Comparison of ENCODE assay signal across 14 cellular contexts in the genomic region with DNA sequence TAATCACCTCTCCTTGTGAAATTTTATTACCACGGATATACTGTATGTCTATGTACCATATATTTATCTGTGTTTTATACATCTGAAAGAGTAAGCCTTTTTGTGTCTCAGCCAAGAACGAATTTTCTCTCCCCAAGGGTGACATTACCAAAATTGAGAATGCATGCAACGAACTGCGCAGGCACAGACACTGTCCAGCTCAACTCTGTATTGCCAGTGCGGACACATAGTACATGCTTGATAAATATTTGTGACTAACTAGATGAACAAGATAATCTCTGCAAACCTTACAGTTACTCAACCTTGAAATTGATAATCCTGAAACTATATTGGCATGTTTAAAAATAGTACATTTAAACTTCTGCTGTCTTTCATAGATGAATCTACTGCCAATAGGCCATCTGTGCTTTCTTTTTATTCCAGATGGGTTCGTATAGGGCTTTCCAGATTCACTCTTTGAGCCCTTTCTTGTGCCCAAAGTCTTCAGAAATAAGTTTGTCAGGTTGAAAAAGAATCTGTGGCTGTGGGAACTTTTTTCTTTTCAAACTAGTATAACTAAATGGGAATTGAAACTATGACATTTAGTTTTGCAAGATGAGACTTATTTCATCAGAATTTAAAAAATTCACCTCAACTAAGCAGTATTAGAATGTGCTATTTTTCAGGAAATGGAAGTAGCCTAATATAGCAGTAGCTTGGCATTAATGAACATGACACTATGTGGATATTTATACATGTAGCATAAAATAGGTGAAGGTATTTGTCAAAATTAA. TPM values are rescaled to one million over a fixed set of nuclear protein-coding genes. Genes with fewer than 3 reads are reported as not detected.
DNase-seq lines count a peak whose midpoint lies in the region; ATAC-seq and TF ChIP-seq lines count a peak whose summit lies in the region.
"Had no signal": no experiment of that assay in that cellular context is flagged by ENCODE, and none has a peak within 500 bp of the region (broad histone marks: within the 10 kb centered on the region; RNA-seq: fewer than 3 reads in every experiment).

No MANE protein-coding gene starts in this region.

- DNase-seq in GM10266 (ENCODE audit: extremely low spot score) (peak; percentile 12), NCI-H446 treated with DMSO at 0.1 percent for 48 hours (lab: John Stamatoyannopoulos, UW) (peak; percentile 30), NCI-H2227 (lab: John Stamatoyannopoulos, UW; ENCODE audit: unreplicated experiment) (no peak), T-helper 2 cell (no peak), iPS-NIHi11 (ENCODE audit: low spot score) (no peak)
- DNase-seq in CD8-positive, alpha-beta T cell: no peak
- DNase-seq: activated CD4-positive, alpha-beta T cell treated with anti-CD3 and anti-CD28 coated beads for 4 hours; Caco-2; NCI-H2081 treated with DMSO at 0.1 percent for 48 hours had no signal

- no peaks in the 10 kb centered on the region for H3K27me3 ChIP-seq in CD8-positive, alpha-beta T cell (ENCODE audit: insufficient read depth, low read length)
- H3K27me3 ChIP-seq: ascending aorta, vagina had no signal

- H3K4me3 Mint-ChIP-seq in CD8-positive, alpha-beta T cell: no peak overlapping the region

- CTCF ChIA-PET in CD8-positive, alpha-beta T cell (lab: Charles Lee): interaction anchor here (1.9 kb wide), 1 partner anchor 79 kb away, joined by 7 read pairs; no protein-coding TSS in a partner anchor

- H3K27ac ChIP-seq in CD8-positive, alpha-beta T cell (ENCODE audit: low read depth, low read length): no peak overlapping the region
- H3K27ac ChIP-seq: ascending aorta, vagina had no signal

- no peak for TF ChIP-seq CTCF in GM10266 (IDR thresholded peaks at IDR 0.05; ENCODE audit: control insufficient read depth, insufficient read depth, low read depth, missing control alignments)
- no peak for TF ChIP-seq CTCF in CD8-positive, alpha-beta T cell (IDR thresholded peaks at IDR 0.05)

- POLR2A ChIA-PET in CD8-positive, alpha-beta T cell (lab: Charles Lee): interaction anchor here (1.3 kb wide), 1 partner anchor 76 kb away, joined by 4 read pairs; a partner anchor contains a TSS

- no peaks in the 10 kb centered on the region for H3K9me3 ChIP-seq in CD8-positive, alpha-beta T cell (ENCODE audit: low read length)
- H3K9me3 ChIP-seq: ascending aorta, Caco-2, vagina had no signal

- H3K9me3 Mint-ChIP-seq in CD8-positive, alpha-beta T cell: no peaks in the 10 kb centered on the region

- intact Hi-C loops in CD8-positive, alpha-beta T cell (cut with DNase I, micrococcal nuclease): loop anchor here in 1 of 2 experiments (5.0 kb wide), 1 partner anchor 33 kb away; no protein-coding TSS in a partner anchor

- H3K4me1 ChIP-seq in CD8-positive, alpha-beta T cell (ENCODE audit: insufficient read depth, low read length): peaks cover 20% of the 10 kb centered on the region
- H3K4me1 ChIP-seq: ascending aorta, Caco-2, vagina had no signal

- ATAC-seq in GM19023 (IDR thresholded peaks at IDR 0.05; ENCODE audit: unreplicated experiment) (peak; percentile 38), HG02884 (IDR thresholded peaks at IDR 0.05; ENCODE audit: unreplicated experiment) (peak; percentile 50)
- ATAC-seq in CD8-positive, alpha-beta T cell: no peak
- ATAC-seq: Right ventricle myocardium inferior had no signal

- H3K4me1 Mint-ChIP-seq in CD8-positive, alpha-beta T cell (ENCODE audit: low read depth): peaks cover 44% of the 10 kb centered on the region

- no peaks in the 10 kb centered on the region for H3K36me3 ChIP-seq in CD8-positive, alpha-beta T cell (ENCODE audit: insufficient read depth, low read length)
- H3K36me3 ChIP-seq: ascending aorta, vagina had no signal

- H3K27ac Mint-ChIP-seq in CD8-positive, alpha-beta T cell: no peak overlapping the region

- no peaks in the 10 kb centered on the region for H3K36me3 Mint-ChIP-seq in CD8-positive, alpha-beta T cell

- no peaks in the 10 kb centered on the region for H3K27me3 Mint-ChIP-seq in CD8-positive, alpha-beta T cell (ENCODE audit: low read depth)

- no peak overlapping the region for H3K4me3 ChIP-seq in CD8-positive, alpha-beta T cell (ENCODE audit: low read depth, low read length)
- H3K4me3 ChIP-seq: ascending aorta, vagina had no signal

RNA-seq across cellular contexts. Expression of a gene that starts 38.9 kb away (rescaled TPM):
- 1 to 10 TPM; 1.9 to 2.1 TPM for total RNA-seq in CD8-positive, alpha-beta T cell
- total RNA-seq: ascending aorta, Caco-2, Right ventricle myocardium inferior had no signal

Comparison
In these comparisons a context has a peak if more than half of its experiments do, and no peak if none do; other contexts are left out.
1. DNase-seq: peak in GM10266 (single experiment) and NCI-H446 treated with DMSO at 0.1 percent for 48 hours (single experiment); none in NCI-H2227 (single experiment), T-helper 2 cell (0 of 5), CD8-positive, alpha-beta T cell (0 of 7) and iPS-NIHi11 (single experiment).